1 cellular context compared by ENCODE assay signal in genomic region chr19:48329167-48329891, GRCh38.
TF ChIP-seq lines count a peak whose summit lies in the region.

No MANE protein-coding gene starts in this region.

TF ChIP-seq in HepG2, 621 proteins besides CTCF, POLR2A, EP300 and RAD21:
- peak; percentile 40; the same call in 1 of the 2 replicates for TF ChIP-seq HCFC1 (IDR thresholded peaks at IDR 0.05; ENCODE audit: low read depth, low read length)
- peak; percentile 67; the same call in 1 of the 2 replicates for TF ChIP-seq FOSL2 (CRISPR knock-in tag; IDR thresholded peaks at IDR 0.05)
- no peak for TF ChIP-seq ZNF770 (CRISPR knock-in tag; IDR thresholded peaks at IDR 0.05)
- no peak for TF ChIP-seq PHF21A (CRISPR knock-in tag; IDR thresholded peaks at IDR 0.05)
- TF ChIP-seq ZNF557 (CRISPR knock-in tag; IDR thresholded peaks at IDR 0.05) = no peak
- no peak for TF ChIP-seq HMG20A (CRISPR knock-in tag; IDR thresholded peaks at IDR 0.05; ENCODE audit: borderline replicate concordance)
- peak; percentile 92 for TF ChIP-seq THAP11 (CRISPR knock-in tag; IDR thresholded peaks at IDR 0.05)
- TF ChIP-seq ZNF143 (CRISPR knock-in tag; IDR thresholded peaks at IDR 0.05) = peak; percentile 79
